In the genomic region with DNA sequence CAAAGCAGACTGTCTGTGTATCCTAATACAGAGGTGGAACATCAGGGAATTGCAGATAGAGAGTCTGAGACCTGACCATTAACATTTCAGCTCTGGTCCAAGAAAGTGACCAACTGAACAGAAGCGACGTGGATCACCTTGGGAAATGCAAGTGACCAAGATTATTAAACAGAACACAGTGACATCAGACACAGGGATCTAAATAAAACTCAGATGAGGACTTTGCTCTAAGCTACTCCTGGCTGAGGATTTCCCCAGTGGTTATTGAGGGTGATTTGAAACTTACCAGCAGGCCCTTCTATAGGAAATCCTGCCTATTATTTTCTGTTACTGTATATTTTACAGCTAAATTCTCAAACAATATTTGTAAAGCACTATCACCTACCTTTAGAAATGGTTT, we compare ENCODE assay signal across 21 cellular contexts.
DNase-seq lines count a peak whose midpoint lies in the region; ATAC-seq and TF ChIP-seq lines count a peak whose summit lies in the region.
"Had no signal": no experiment of that assay in that cellular context is flagged by ENCODE, and none has a peak within 500 bp of the region (broad histone marks: within the 10 kb centered on the region; RNA-seq: fewer than 3 reads in every experiment).

No MANE protein-coding gene starts in this region.

- CTCF ChIA-PET in PC-9 (lab: Charles Lee) = no interaction called here

- no peaks in the 10 kb centered on the region for H3K9me2 ChIP-seq in PC-9 (ENCODE audit: insufficient read depth)

- no peaks in the 10 kb centered on the region for H3K27me3 ChIP-seq in PC-9 (ENCODE audit: insufficient read depth, low read depth)
- H3K27me3 ChIP-seq: BE2C, BLaER1 had no signal

- H3F3A ChIP-seq in PC-9 (ENCODE audit: insufficient read depth, low read depth) = no peaks in the 10 kb centered on the region

- intact Hi-C loops in left ventricle myocardium superior (cut with micrococcal nuclease) = no loop called here
- intact Hi-C loops in Right ventricle myocardium superior (cut with DNase I) = no loop called here
- intact Hi-C loops in PC-9 (cut with micrococcal nuclease; ENCODE audit: unreplicated experiment) = no loop called here

- 0 out of 2 replicates have a peak overlapping the region, but pooled peaks have one; percentile 22 for H2AFZ ChIP-seq in PC-9

- no peak overlapping the region for H3K4me2 ChIP-seq in PC-9
- H3K4me2 ChIP-seq: BLaER1 had no signal

- POLR2A ChIA-PET in PC-9 (lab: Charles Lee; ENCODE audit: unreplicated experiment) = no interaction called here

- TF ChIP-seq CTCF in PC-9 (conservative IDR thresholded peaks at IDR 0.05) = no peak

- H3K36me3 ChIP-seq in PC-9 (ENCODE audit: low read depth) = no peaks in the 10 kb centered on the region
- H3K36me3 ChIP-seq: BE2C, BLaER1 had no signal

- H3K9me3 ChIP-seq in PC-9 (ENCODE audit: insufficient read depth, low read depth) = no peaks in the 10 kb centered on the region
- H3K9me3 ChIP-seq: BE2C had no signal

- no TSS peak for BruUV-seq in PC-9 (replicated peaks; lab: Mats Ljungman, UMichigan)

- no peaks in the 10 kb centered on the region for H3K4me1 ChIP-seq in PC-9 (replicated peaks; ENCODE audit: insufficient read depth)
- H3K4me1 ChIP-seq: BE2C, BLaER1 had no signal

- H3K4me3 ChIP-seq in PC-9 = no peak overlapping the region
- H3K4me3 ChIP-seq: BLaER1 had no signal

- DNase-seq in left ventricle myocardium superior (no peak), Right ventricle myocardium superior (no peak), PC-9 (no peak)
- DNase-seq in activated CD4-positive, alpha-beta T cell treated with anti-CD3 and anti-CD28 coated beads for 48 hours = no peak
- DNase-seq in stimulated activated CD4-positive, alpha-beta T cell treated with anti-CD3 and anti-CD28 coated beads, Interleukin-2, amount 100 ng/mL, for 24 hours = no peak
- DNase-seq: 8988T; ACHN; BE2C; C1 segment of cervical spinal cord; CD4-positive, alpha-beta memory T cell; CD4-positive, CD25-positive, alpha-beta regulatory T cell; CD8-positive, alpha-beta memory T cell; COR-L47; DMS 273 treated with DMSO at 0.1 percent for 48 hours; DMS153; DMS53; DMS79; DND-41; EL; GDM1 had no signal

- no peak overlapping the region for H3K27ac ChIP-seq in PC-9
- H3K27ac ChIP-seq: BLaER1 had no signal

- no peaks in the 10 kb centered on the region for H4K20me1 ChIP-seq in PC-9 (ENCODE audit: insufficient read depth)
- H4K20me1 ChIP-seq: BLaER1 had no signal

- ATAC-seq in left ventricle myocardium superior (peak; percentile 42), Right ventricle myocardium superior (ENCODE audit: poor library complexity) (no peak)

- no peaks in the 10 kb centered on the region for H3K79me2 ChIP-seq in PC-9 (ENCODE audit: low read depth)
